Comparison of ENCODE assay signal across 11 cellular contexts in the genomic region with DNA sequence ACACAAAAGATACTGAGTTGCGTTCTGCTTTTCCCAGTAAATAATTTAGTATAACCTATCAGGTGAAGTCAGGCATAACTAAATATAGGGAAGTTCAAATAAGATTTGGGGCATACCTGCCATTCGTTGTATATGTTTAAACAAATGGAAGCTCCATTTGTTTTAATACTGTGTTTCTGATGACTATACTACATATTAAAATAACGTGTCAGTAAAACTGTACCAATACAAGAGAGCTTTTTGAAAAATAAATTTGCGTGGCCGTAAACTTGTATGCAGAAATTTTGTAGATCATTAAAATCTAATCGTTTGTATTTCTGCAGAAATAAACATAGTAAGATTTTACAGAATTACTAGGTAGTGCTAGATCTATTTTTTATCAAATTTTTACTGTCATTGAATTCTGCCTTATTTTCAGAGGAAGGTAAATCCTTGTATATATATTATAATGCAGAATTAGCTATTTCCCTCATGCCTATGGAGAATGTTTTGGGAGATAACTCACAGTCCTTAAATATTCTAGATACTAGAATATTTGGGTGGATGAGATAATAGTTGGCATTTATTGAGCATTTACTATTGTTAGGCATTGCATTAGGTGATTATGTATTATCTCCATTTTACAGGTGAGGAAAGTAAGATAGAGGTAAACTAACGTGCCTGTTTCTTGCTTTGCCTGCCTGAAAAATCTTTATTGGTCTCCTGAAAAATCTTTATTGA. TPM values are rescaled to one million over a fixed set of nuclear protein-coding genes. Genes with fewer than 3 reads are reported as not detected.
A peak's percentile ranks its signal among the peaks of the same experiment; 100 is the strongest.
DNase-seq lines count a peak whose midpoint lies in the region; ATAC-seq, FAIRE-seq and TF ChIP-seq lines count a peak whose summit lies in the region.
"Had no signal": no experiment of that assay in that cellular context is flagged by ENCODE, and none has a peak within 500 bp of the region (broad histone marks: within the 10 kb centered on the region; RNA-seq: fewer than 3 reads in every experiment).

No MANE protein-coding gene starts in this region.

- H3K27me3 ChIP-seq in right atrium auricular region (no peaks in the 10 kb centered on the region), GM12878 (replicated peaks in 1 of 2; ENCODE audit: control insufficient read depth in 2 of 2, insufficient read depth in 2 of 2, low read length in 1 of 2) (no peaks in the 10 kb centered on the region), mesenchymal stem cell (ENCODE audit: control insufficient read depth in 1 of 2, insufficient read depth in 1 of 2, low read length in 2 of 2) (no peaks in the 10 kb centered on the region), vagina (no peaks in the 10 kb centered on the region)

- no peaks in the 10 kb centered on the region for H3K36me3 ChIP-seq in right atrium auricular region
- H3K36me3 ChIP-seq in GM12878 (ENCODE audit: control insufficient read depth in 2 of 2, insufficient read depth in 2 of 2, low read length in 1 of 2), result no peaks in the 10 kb centered on the region
- H3K36me3 ChIP-seq in mesenchymal stem cell (ENCODE audit: control insufficient read depth in 1 of 2, insufficient read depth in 2 of 2, low read depth in 1 of 2, low read length in 2 of 2), result peaks cover 0 to 3% of the 10 kb centered on the region in 2 experiments
- no peaks in the 10 kb centered on the region for H3K36me3 ChIP-seq in vagina

- H4K91ac ChIP-seq in mesenchymal stem cell (ENCODE audit: low read length), result no peak overlapping the region

- TF ChIP-seq POLR2A in GM12878 (IDR thresholded peaks at IDR 0.05; ENCODE audit: low read depth, low read length), result no peak
- no peak for TF ChIP-seq POLR2A in vagina (IDR thresholded peaks at IDR 0.05)

- POLR2A ChIA-PET in GM12878 (lab: Charles Lee), result interaction anchor here (1.2 to 1.7 kb wide), 3 partner anchors 20 to 38 kb away, joined by 3 read pairs; no protein-coding TSS in a partner anchor

- no peak overlapping the region for H3K4ac ChIP-seq in mesenchymal stem cell (ENCODE audit: low read depth in 1 of 2, low read length in 2 of 2)

- H3K9me3 ChIP-seq in right atrium auricular region (no peaks in the 10 kb centered on the region), GM12878 (replicated peaks; ENCODE audit: control insufficient read depth, insufficient read depth, low read length) (no peaks in the 10 kb centered on the region; the same call in 1 of the 3 replicates), mesenchymal stem cell (ENCODE audit: control insufficient read depth, low read length) (no peaks in the 10 kb centered on the region), vagina (no peaks in the 10 kb centered on the region)

- H3K18ac ChIP-seq in mesenchymal stem cell (ENCODE audit: low read depth in 1 of 2, low read length in 2 of 2), result no peak overlapping the region

- H3K27ac ChIP-seq in right atrium auricular region (no peak overlapping the region), GM12878 (ENCODE audit: control insufficient read depth, insufficient read depth) (no peak overlapping the region), mesenchymal stem cell (ENCODE audit: low read length, poor library complexity, severe bottlenecking) (no peak overlapping the region), vagina (no peak overlapping the region)

- no peak overlapping the region for H2BK5ac ChIP-seq in mesenchymal stem cell (ENCODE audit: low read depth, low read length, poor library complexity, severe bottlenecking)

- SMC1A ChIA-PET in GM12878 (lab: Charles Lee; ENCODE audit: uncharacterized antibody, unreplicated experiment), result interaction anchor here (0.9 to 2.1 kb wide), 6 partner anchors 8 to 249 kb away, joined by 3 to 8 read pairs (median 4); no protein-coding TSS in a partner anchor

- H2BK120ac ChIP-seq in mesenchymal stem cell (ENCODE audit: low read depth, low read length), result no peak overlapping the region

- H3K4me3 ChIP-seq in right atrium auricular region (peak overlapping the region; percentile 81 to 84), GM12878 (peak overlapping the region; percentile 97), mesenchymal stem cell (ENCODE audit: insufficient read depth in 1 of 2, low read depth in 1 of 2, low read length in 2 of 2) (peak overlapping the region in 1 of 2 experiments; percentile 92), vagina (peak overlapping the region; percentile 83 to 87)

- TF ChIP-seq EP300 in GM12878 (IDR thresholded peaks at IDR 0.05; ENCODE audit: borderline replicate concordance in 1 of 2, control insufficient read depth in 1 of 2, low read depth in 2 of 2, low read length in 2 of 2), result no peak

- H3K79me2 ChIP-seq in GM12878 (ENCODE audit: control insufficient read depth, insufficient read depth, low read length), result peaks cover 55% of the 10 kb centered on the region

- intact Hi-C loops in Right ventricle myocardium superior (cut with DNase I), result no loop called here
- intact Hi-C loops in GM12878 (cut with micrococcal nuclease; ENCODE audit: unreplicated experiment), result loop anchor here (2.0 kb wide), 1 partner anchor 61 kb away; no protein-coding TSS in a partner anchor
- intact Hi-C loops in vagina (cut with DNase I), result no loop called here

- CTCF ChIA-PET in GM12878 (lab: Yijun Ruan, JAX), result interaction anchor here (1.6 kb wide), 1 partner anchor 9 kb away, joined by 9 read pairs; no protein-coding TSS in a partner anchor

- ATAC-seq in Right ventricle myocardium superior (ENCODE audit: poor library complexity) (no peak), GM12878 (no peak), GM21737 (IDR thresholded peaks at IDR 0.05; ENCODE audit: unreplicated experiment) (no peak)

- in situ Hi-C loops in GM12878 (cut with MboI), result no loop called here

- no peak for TF ChIP-seq CTCF in right atrium auricular region (IDR thresholded peaks at IDR 0.05)
- no peak for TF ChIP-seq CTCF in GM12878 (IDR thresholded peaks at IDR 0.05 in 2 of 3, conservative IDR thresholded peaks at IDR 0.05 in 1 of 3; ENCODE audit: control insufficient read depth in 2 of 3, extremely low read depth in 1 of 3, insufficient read depth in 1 of 3, low read depth in 3 of 3, low read length in 3 of 3)
- no peak for TF ChIP-seq CTCF in vagina (IDR thresholded peaks at IDR 0.05)

- 72% methylated on average over 7 of the region's 7 CpGs for WGBS in GM12878 (ENCODE audit: insufficient coverage, insufficient replicate concordance, low lambda C conversion rate, missing lambda C conversion rate)
- 94% methylated on average over 1 of the region's 7 CpGs for WGBS in mesenchymal stem cell

- no peak for FAIRE-seq in GM12878 (lab: Jason Lieb, UNC)

- H3K14ac ChIP-seq in mesenchymal stem cell (ENCODE audit: low read length in 2 of 2), result no peak overlapping the region

- H2BK12ac ChIP-seq in mesenchymal stem cell (ENCODE audit: low read length in 2 of 2), result no peak overlapping the region

- no peak for DNase-seq in right atrium auricular region (ENCODE audit: low spot score)
- no peak for DNase-seq in Right ventricle myocardium superior
- no peak for DNase-seq in GM12878 (ENCODE audit: low read depth, low spot score)
- DNase-seq in mesenchymal stem cell, result no peak
- DNase-seq in vagina (ENCODE audit: extremely low spot score in 2 of 2), result no peak
- no peak for DNase-seq in NCI-H774 (lab: John Stamatoyannopoulos, UW)
- no peak for DNase-seq in EL
- DNase-seq: DMS53, islet precursor cell, NCI-H2081 had no signal

- no TSS peak for BruUV-seq in GM12878 (replicated peaks; lab: Mats Ljungman, UMichigan)

- no peak overlapping the region for H4K8ac ChIP-seq in mesenchymal stem cell (ENCODE audit: low read length)

- no peaks in the 10 kb centered on the region for H4K20me1 ChIP-seq in GM12878 (ENCODE audit: control insufficient read depth, insufficient read depth)

- H3K4me2 ChIP-seq in GM12878 (ENCODE audit: control insufficient read depth, insufficient read depth) (peak overlapping the region; percentile 78), mesenchymal stem cell (ENCODE audit: low read length, poor library complexity, severe bottlenecking) (no peak overlapping the region)

- H2AFZ ChIP-seq in GM12878 (ENCODE audit: control insufficient read depth, low read depth, low read length) (no peak overlapping the region), mesenchymal stem cell (ENCODE audit: low read depth, low read length) (no peak overlapping the region)

- H2BK15ac ChIP-seq in mesenchymal stem cell (ENCODE audit: low read depth, poor library complexity, severe bottlenecking), result no peak overlapping the region

- peaks cover 2% of the 10 kb centered on the region for H3K79me1 ChIP-seq in mesenchymal stem cell (replicated peaks; ENCODE audit: low read length, poor library complexity, severe bottlenecking)

- TF ChIP-seq RAD21 in GM12878 (IDR thresholded peaks at IDR 0.05; ENCODE audit: insufficient read depth, low read depth, low read length), result no peak

- RAD21 ChIA-PET in GM12878 (lab: Charles Lee; ENCODE audit: unreplicated experiment), result no interaction called here

- no peak overlapping the region for H3K23ac ChIP-seq in mesenchymal stem cell (ENCODE audit: low read length in 2 of 2)

- H3K9ac ChIP-seq in GM12878 (ENCODE audit: control insufficient read depth, insufficient read depth, low read length) (peak overlapping the region; percentile 88; the same call in 1 of the 2 replicates), mesenchymal stem cell (ENCODE audit: low read length) (peak overlapping the region; percentile 96)

- no peak overlapping the region for H2AK5ac ChIP-seq in mesenchymal stem cell (ENCODE audit: low read length, severe bottlenecking)

- H3K4me1 ChIP-seq in right atrium auricular region (peaks cover 0 to 43% of the 10 kb centered on the region in 2 donors), GM12878 (ENCODE audit: control insufficient read depth, insufficient read depth, low read length) (peaks cover 24% of the 10 kb centered on the region), mesenchymal stem cell (ENCODE audit: control insufficient read depth, insufficient read depth, low read depth, low read length) (peaks cover 10% of the 10 kb centered on the region), vagina (peaks cover 28% of the 10 kb centered on the region)

RNA-seq across cellular contexts. Expression of gene SCFD1, which starts 1.5 kb away (rescaled TPM):
- 10 to 100 TPM; 20.5 to 28.6 TPM for total RNA-seq in right atrium auricular region
- total RNA-seq in Right ventricle myocardium superior, result 35.5 TPM
- 313 and 317 TPM in 2 replicates for total RNA-seq in GM12878 (2013; cell fraction: nucleolus; rRNA removed)
- 65.7 and 84.8 TPM in 2 replicates for total RNA-seq in GM12878 (2014; rRNA removed)
- 98.4 and 99.9 TPM in 2 replicates for total RNA-seq in GM12878 (2014; rRNA removed; fragmentation: Illumina TruSeq; extraction: Trizol)
- 57.5 and 62.4 TPM in 2 replicates for total RNA-seq in GM12878 (2021)
- polyA plus RNA-seq in GM12878 (2011; ENCODE audit: low read depth), result 32.8 TPM
- 94.1 and 129 TPM in 2 replicates for polyA plus RNA-seq in GM12878 (2011; rRNA removed)
- polyA plus RNA-seq in GM12878 (2011; cell fraction: cytosol; rRNA removed), result 22.7 and 27.8 TPM in 2 replicates
- polyA plus RNA-seq in GM12878 (2011; cell fraction: nucleus; rRNA removed), result 43.0 and 49.1 TPM in 2 replicates
- 54.0 and 67.3 TPM in 2 replicates for polyA plus RNA-seq in GM12878 (2012)
- 75.7 and 95.7 TPM in 2 replicates for polyA plus RNA-seq in GM12878 (2014; fragmentation: Illumina TruSeq; extraction: Trizol)
- polyA plus RNA-seq in GM12878 (2014; fragmentation: Nextera tagmentation; extraction: Ambion mirVana), result 10 to 100 TPM; 72.5 to 89.2 TPM
- polyA plus RNA-seq in GM12878 (2014; rRNA removed), result 61.5 and 62.8 TPM in 2 replicates
- polyA plus RNA-seq in GM12878 (2016; fragmentation: Nextera tagmentation; extraction: Ambion mirVana), result 10 to 100 TPM; 96.1 to 97.6 TPM
- 48.3 and 88.1 TPM in 2 replicates for polyA minus RNA-seq in GM12878 (2011; rRNA and poly(A)+ RNA removed)
- polyA minus RNA-seq in GM12878 (2011; cell fraction: cytosol; rRNA and poly(A)+ RNA removed), result 16.4 and 19.9 TPM in 2 replicates
- 85.0 and 117 TPM in 2 replicates for polyA minus RNA-seq in GM12878 (2011; cell fraction: nucleus; rRNA and poly(A)+ RNA removed)
- polyA plus RNA-seq in mesenchymal stem cell (2013, experiment 1 of 2), result 107 TPM
- polyA plus RNA-seq in mesenchymal stem cell (2013, experiment 2 of 2), result 114 TPM
- 40.8 TPM for total RNA-seq in vagina
